ENCODE assay signal across 25 cellular contexts in the genomic region with DNA sequence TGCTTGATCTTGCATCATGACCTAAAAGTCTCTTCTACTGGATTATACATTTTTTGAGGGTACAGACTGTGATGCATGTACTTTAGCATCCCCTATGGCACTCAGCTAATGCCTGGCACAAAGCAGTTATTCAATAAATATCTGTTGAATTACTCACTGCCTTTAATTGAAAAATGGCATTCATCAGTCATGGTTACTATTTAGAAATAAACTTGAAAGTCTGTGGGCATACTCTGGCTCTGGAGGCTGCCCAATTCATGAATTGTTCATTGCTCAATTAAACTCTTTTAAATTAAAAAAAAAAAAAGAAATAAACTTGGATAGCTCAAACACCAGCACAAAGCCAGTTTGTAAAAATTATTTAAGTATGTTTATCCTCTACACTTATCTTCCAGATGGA.
"Had no signal": no experiment of that assay in that cellular context is flagged by ENCODE, and none has a peak within 500 bp of the region (broad histone marks: within the 10 kb centered on the region; RNA-seq: fewer than 3 reads in every experiment).

No MANE protein-coding gene starts in this region.

- H3K27ac ChIP-seq: colonic mucosa, gastroesophageal sphincter, left ventricle myocardium inferior, lower lobe of right lung, neural progenitor cell, ovary, skin epidermis, testis, tibial nerve, upper lobe of right lung, vagina had no signal

- H3K27me3 ChIP-seq: colonic mucosa, gastroesophageal sphincter, neural progenitor cell, ovary, testis, tibial nerve, upper lobe of right lung, vagina had no signal

- H3K9ac ChIP-seq: neural progenitor cell had no signal

- H3K4me2 ChIP-seq: neural progenitor cell had no signal

- H3K36me3 ChIP-seq: colonic mucosa, gastroesophageal sphincter, neural progenitor cell, ovary, vagina had no signal

- H3K4me3 ChIP-seq: colonic mucosa, gastroesophageal sphincter, left ventricle myocardium inferior, lower lobe of right lung, neural progenitor cell, ovary, skin epidermis, testis, tibial nerve, upper lobe of right lung, vagina had no signal

- ATAC-seq: esophagus mucosa; gastroesophageal sphincter; left cardiac atrium; lower lobe of right lung; natural killer cell treated with Interleukin-12 subunit alpha and Interleukin-12 subunit beta and Interleukin-15 and Interleukin-18, amount 100 ng/mL, for 72 hours; sciatic nerve; stimulated activated naive B cell treated with anti-CD40 and anti-IgM and Interleukin-4, amounts not matched to agents 10 μg/mL and 1 μg/mL and 100 μg/mL, for 72 hours; stimulated activated naive CD8-positive, alpha-beta T cell treated with anti-CD3 and anti-CD28 coated beads, Interleukin-15, amount 100 ng/mL, for 72 hours; upper lobe of right lung had no signal

- DNase-seq: colonic mucosa; dermis blood vessel endothelial cell; glutamatergic neuron; immature natural killer cell; left cardiac atrium; left ventricle myocardium inferior; lower lobe of right lung; mesenchymal stem cell; midbrain; ovary; retina; stimulated activated CD4-positive, alpha-beta T cell treated with anti-CD3 and anti-CD28 coated beads, Interleukin-2, amount 100 ng/mL, for 24 hours; stimulated activated CD4-positive, alpha-beta T cell treated with anti-CD3 and anti-CD28 coated beads, Interleukin-4, amount 100 ng/mL, for 4 hours; stimulated activated naive B cell treated with anti-CD40 and anti-IgM and Interleukin-4, amounts not matched to agents 10 μg/mL and 1 μg/mL and 100 μg/mL, for 72 hours; stimulated activated naive CD8-positive, alpha-beta T cell treated with anti-CD3 and anti-CD28 coated beads, Interleukin-15, amount 100 ng/mL, for 72 hours; testis; upper lobe of right lung had no signal

- H3K4me1 ChIP-seq: colonic mucosa, gastroesophageal sphincter, neural progenitor cell, testis, tibial nerve, upper lobe of right lung, vagina had no signal

- H3K9me3 ChIP-seq: colonic mucosa, gastroesophageal sphincter, left ventricle myocardium inferior, lower lobe of right lung, ovary, testis, tibial nerve, upper lobe of right lung, vagina had no signal

- H2AFZ ChIP-seq: neural progenitor cell had no signal
